In the genomic region with DNA sequence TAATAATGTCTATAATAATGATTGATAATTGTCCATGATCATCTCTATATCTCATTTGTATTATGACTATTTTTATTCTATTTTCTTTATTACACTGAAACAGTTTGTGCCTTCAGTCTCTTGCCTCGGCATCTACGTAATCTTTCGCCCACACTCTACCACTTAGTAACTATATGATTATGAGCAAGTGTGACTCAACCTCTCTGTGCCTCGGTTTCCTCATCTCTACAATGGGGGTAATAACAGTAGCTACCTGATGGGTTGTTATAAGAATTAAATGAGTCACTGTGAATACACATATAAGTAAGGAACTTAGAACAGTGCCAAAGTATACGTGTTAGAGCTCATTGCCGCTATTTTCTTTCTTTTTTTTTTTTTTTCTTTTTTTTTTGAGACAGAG, we compare ENCODE assay signal across 15 cellular contexts. TPM values are rescaled to one million over a fixed set of nuclear protein-coding genes. Genes with fewer than 3 reads are reported as not detected.
DNase-seq lines count a peak whose midpoint lies in the region; ATAC-seq and TF ChIP-seq lines count a peak whose summit lies in the region.
"Had no signal": no experiment of that assay in that cellular context is flagged by ENCODE, and none has a peak within 500 bp of the region (broad histone marks: within the 10 kb centered on the region; RNA-seq: fewer than 3 reads in every experiment).

No MANE protein-coding gene starts in this region.

- H3K9me3 ChIP-seq in CD4-positive, CD25-positive, alpha-beta regulatory T cell (ENCODE audit: control insufficient read depth in 2 of 2, low read length in 2 of 2), result no peaks in the 10 kb centered on the region
- no peaks in the 10 kb centered on the region for H3K9me3 ChIP-seq in esophagus muscularis mucosa
- H3K9me3 ChIP-seq: body of pancreas, gastroesophageal sphincter, HAP-1 had no signal

- TF ChIP-seq CTCF in esophagus muscularis mucosa (IDR thresholded peaks at IDR 0.05), result no peak

- peak overlapping the region; percentile 80 for H3K27ac ChIP-seq in CD4-positive, CD25-positive, alpha-beta regulatory T cell (ENCODE audit: insufficient read depth, low read length, poor library complexity, severe bottlenecking)
- H3K27ac ChIP-seq in esophagus muscularis mucosa (replicated peaks in 1 of 4), result peak overlapping the region in 1 of 4 donors; percentile 66

- no peak for TF ChIP-seq POLR2A in esophagus muscularis mucosa (IDR thresholded peaks at IDR 0.05; ENCODE audit: low read depth)

- peak overlapping the region; percentile 91 for H3K4me3 ChIP-seq in CD4-positive, CD25-positive, alpha-beta regulatory T cell (ENCODE audit: low read depth, low read length)
- H3K4me3 ChIP-seq in esophagus muscularis mucosa, result peak overlapping the region in 1 of 4 donors; percentile 41
- H3K4me3 ChIP-seq: body of pancreas, HAP-1 had no signal

- H3K4me1 ChIP-seq in CD4-positive, CD25-positive, alpha-beta regulatory T cell (ENCODE audit: control insufficient read depth, insufficient read depth, low read length, poor library complexity, severe bottlenecking), result peaks cover 37% of the 10 kb centered on the region
- H3K4me1 ChIP-seq in esophagus muscularis mucosa, result peaks cover 29 to 40% (median 34%) of the 10 kb centered on the region in 4 donors

- no peaks in the 10 kb centered on the region for H3K36me3 ChIP-seq in CD4-positive, CD25-positive, alpha-beta regulatory T cell (ENCODE audit: control insufficient read depth, insufficient read depth, low read length)
- no peaks in the 10 kb centered on the region for H3K36me3 ChIP-seq in esophagus muscularis mucosa
- H3K36me3 ChIP-seq: gastroesophageal sphincter, HAP-1 had no signal

- H3K27me3 Mint-ChIP-seq in CD4-positive, CD25-positive, alpha-beta regulatory T cell, result peaks cover 18% of the 10 kb centered on the region
- peaks cover 8% of the 10 kb centered on the region for H3K27me3 Mint-ChIP-seq in activated T-helper 1 cell treated with anti-CD3 and anti-CD28 coated beads, Interleukin-12 subunit alpha, Interleukin-12 subunit beta, Interleukin-2, Interleukin-4 antibody, amounts not matched to agents 30 ng/mL and 10 ng/mL and 1 ng/mL, durations not matched to agents 14 hours and 24 hours and 36 hours (ENCODE audit: insufficient read depth)
- peaks cover 0 to 2% (median 0%) of the 10 kb centered on the region in 5 donors for H3K27me3 Mint-ChIP-seq in naive thymus-derived CD8-positive, alpha-beta T cell

- no peaks in the 10 kb centered on the region for H3K36me3 Mint-ChIP-seq in CD4-positive, CD25-positive, alpha-beta regulatory T cell
- H3K36me3 Mint-ChIP-seq in activated T-helper 1 cell treated with anti-CD3 and anti-CD28 coated beads, Interleukin-12 subunit alpha, Interleukin-12 subunit beta, Interleukin-2, Interleukin-4 antibody, amounts not matched to agents 30 ng/mL and 10 ng/mL and 1 ng/mL, durations not matched to agents 14 hours and 24 hours and 36 hours (ENCODE audit: low read depth), result no peaks in the 10 kb centered on the region
- no peaks in the 10 kb centered on the region for H3K36me3 Mint-ChIP-seq in naive thymus-derived CD8-positive, alpha-beta T cell

- TF ChIP-seq EP300 in esophagus muscularis mucosa (IDR thresholded peaks at IDR 0.05), result no peak

- POLR2A ChIA-PET in naive thymus-derived CD8-positive, alpha-beta T cell (lab: Charles Lee), result interaction anchor here (0.6 to 7.1 kb wide), 6 partner anchors 12 to 185 kb away, joined by 3 to 83 read pairs (median 7); partner anchors contain the start of genes ACADVL, DLG4 and SLC16A13

- intact Hi-C loops in activated T-helper 1 cell treated with anti-CD3 and anti-CD28 coated beads, Interleukin-12 subunit alpha, Interleukin-12 subunit beta, Interleukin-2, Interleukin-4 antibody, amounts not matched to agents 30 ng/mL and 10 ng/mL and 1 ng/mL, durations not matched to agents 14 hours and 24 hours and 36 hours (cut with micrococcal nuclease), result loop anchor here (1.0 to 5.0 kb wide), 3 partner anchors 13 to 390 kb away; partner anchors contain the start of genes FGF11 and TMEM102
- intact Hi-C loops in esophagus muscularis mucosa (cut with DNase I), result no loop called here

- H3K4me1 Mint-ChIP-seq in CD4-positive, CD25-positive, alpha-beta regulatory T cell, result peaks cover 11 to 32% (median 20%) of the 10 kb centered on the region in 4 donors
- H3K4me1 Mint-ChIP-seq in activated T-helper 1 cell treated with anti-CD3 and anti-CD28 coated beads, Interleukin-12 subunit alpha, Interleukin-12 subunit beta, Interleukin-2, Interleukin-4 antibody, amounts not matched to agents 30 ng/mL and 10 ng/mL and 1 ng/mL, durations not matched to agents 14 hours and 24 hours and 36 hours (ENCODE audit: low read depth), result peaks cover 24% of the 10 kb centered on the region
- peaks cover 11 to 34% (median 27%) of the 10 kb centered on the region in 4 donors for H3K4me1 Mint-ChIP-seq in naive thymus-derived CD8-positive, alpha-beta T cell

- DNase-seq in activated CD4-positive, CD25-positive, alpha-beta regulatory T cell treated with anti-CD3 and anti-CD28 coated beads, Interleukin-2, amount 50 U/mL, for 72 hours, result no peak
- no peak for DNase-seq in CD4-positive, CD25-positive, alpha-beta regulatory T cell
- no peak for DNase-seq in activated T-helper 1 cell treated with anti-CD3 and anti-CD28 coated beads, Interleukin-12 subunit alpha, Interleukin-12 subunit beta, Interleukin-2, Interleukin-4 antibody, amounts not matched to agents 30 ng/mL and 10 ng/mL and 1 ng/mL, durations not matched to agents 14 hours and 24 hours and 36 hours (ENCODE audit: low spot score)
- no peak for DNase-seq in naive thymus-derived CD8-positive, alpha-beta T cell
- DNase-seq in esophagus muscularis mucosa (ENCODE audit: extremely low spot score) (no peak), NCI-H748 treated with DMSO at 0.1 percent for 48 hours (lab: John Stamatoyannopoulos, UW) (no peak)
- DNase-seq: 8988T, GDM1, NCI-H2107 had no signal

- 86% methylated on average over 6 of the region's 6 CpGs for WGBS in esophagus muscularis mucosa

- peak; percentile 91 to 94 for ATAC-seq in activated CD4-positive, CD25-positive, alpha-beta regulatory T cell treated with anti-CD3 and anti-CD28 coated beads, Interleukin-2, amount 50 U/mL, for 24 hours
- no peak for ATAC-seq in CD4-positive, CD25-positive, alpha-beta regulatory T cell (ENCODE audit: low read depth in 2 of 2)
- no peak for ATAC-seq in naive thymus-derived CD8-positive, alpha-beta T cell
- no peak for ATAC-seq in GM21515 (IDR thresholded peaks at IDR 0.05; ENCODE audit: unreplicated experiment)
- ATAC-seq: body of pancreas, gastroesophageal sphincter, Right ventricle myocardium inferior had no signal

- H3K27ac Mint-ChIP-seq in CD4-positive, CD25-positive, alpha-beta regulatory T cell, result peak overlapping the region in 2 of 3 donors; percentile 91 to 93
- H3K27ac Mint-ChIP-seq in activated T-helper 1 cell treated with anti-CD3 and anti-CD28 coated beads, Interleukin-12 subunit alpha, Interleukin-12 subunit beta, Interleukin-2, Interleukin-4 antibody, amounts not matched to agents 30 ng/mL and 10 ng/mL and 1 ng/mL, durations not matched to agents 14 hours and 24 hours and 36 hours, result no peak overlapping the region
- peak overlapping the region in 6 of 10 donors; percentile 5 to 94 (median 92) for H3K27ac Mint-ChIP-seq in naive thymus-derived CD8-positive, alpha-beta T cell

- peak overlapping the region; percentile 55 to 93 (median 77) for H3K4me3 Mint-ChIP-seq in CD4-positive, CD25-positive, alpha-beta regulatory T cell
- H3K4me3 Mint-ChIP-seq in activated T-helper 1 cell treated with anti-CD3 and anti-CD28 coated beads, Interleukin-12 subunit alpha, Interleukin-12 subunit beta, Interleukin-2, Interleukin-4 antibody, amounts not matched to agents 30 ng/mL and 10 ng/mL and 1 ng/mL, durations not matched to agents 14 hours and 24 hours and 36 hours, result peak overlapping the region; percentile 39
- peak overlapping the region in 7 of 10 donors; percentile 27 to 91 (median 61) for H3K4me3 Mint-ChIP-seq in naive thymus-derived CD8-positive, alpha-beta T cell

- no peaks in the 10 kb centered on the region for H3K27me3 ChIP-seq in CD4-positive, CD25-positive, alpha-beta regulatory T cell (ENCODE audit: control insufficient read depth, insufficient read depth, low read length)
- peaks cover 0 to 30% (median 21%) of the 10 kb centered on the region in 4 donors for H3K27me3 ChIP-seq in esophagus muscularis mucosa

- no peaks in the 10 kb centered on the region for H3K9me3 Mint-ChIP-seq in CD4-positive, CD25-positive, alpha-beta regulatory T cell
- no peaks in the 10 kb centered on the region for H3K9me3 Mint-ChIP-seq in activated T-helper 1 cell treated with anti-CD3 and anti-CD28 coated beads, Interleukin-12 subunit alpha, Interleukin-12 subunit beta, Interleukin-2, Interleukin-4 antibody, amounts not matched to agents 30 ng/mL and 10 ng/mL and 1 ng/mL, durations not matched to agents 14 hours and 24 hours and 36 hours
- H3K9me3 Mint-ChIP-seq in naive thymus-derived CD8-positive, alpha-beta T cell, result no peaks in the 10 kb centered on the region

RNA-seq across cellular contexts. Expression of gene SLC16A11, which starts 3.7 kb away (rescaled TPM):
- total RNA-seq in CD4-positive, CD25-positive, alpha-beta regulatory T cell, result 0.39 TPM
- 1 to 10 TPM in 1 of 4 donors, under 1 TPM in 2, not detected in 1; 0.30 to 1.2 (median 0.67) TPM for polyA plus RNA-seq in CD4-positive, CD25-positive, alpha-beta regulatory T cell
- 0.34 and 0.47 TPM in 2 replicates for total RNA-seq in activated T-helper 1 cell treated with anti-CD3 and anti-CD28 coated beads, Interleukin-12 subunit alpha, Interleukin-12 subunit beta, Interleukin-2, Interleukin-4 antibody, amounts not matched to agents 30 ng/mL and 10 ng/mL and 1 ng/mL, durations not matched to agents 14 hours and 24 hours and 36 hours
- 1 to 10 TPM; 2.8 to 3.5 TPM for total RNA-seq in naive thymus-derived CD8-positive, alpha-beta T cell
- polyA plus RNA-seq in naive thymus-derived CD8-positive, alpha-beta T cell, result 1 to 10 TPM; 2.0 to 2.2 (median 2.0) TPM
- under 1 TPM in 3 of 4 donors, not detected in 1; 0.17 to 0.99 (median 0.26) TPM for total RNA-seq in esophagus muscularis mucosa

RNA-seq across cellular contexts. Expression of gene SLC16A13, which starts 11.8 kb away (rescaled TPM):
- total RNA-seq in CD4-positive, CD25-positive, alpha-beta regulatory T cell, result 3.8 TPM
- polyA plus RNA-seq in CD4-positive, CD25-positive, alpha-beta regulatory T cell, result 1 to 10 TPM; 1.1 to 1.9 (median 1.5) TPM
- total RNA-seq in activated T-helper 1 cell treated with anti-CD3 and anti-CD28 coated beads, Interleukin-12 subunit alpha, Interleukin-12 subunit beta, Interleukin-2, Interleukin-4 antibody, amounts not matched to agents 30 ng/mL and 10 ng/mL and 1 ng/mL, durations not matched to agents 14 hours and 24 hours and 36 hours, result 14.3 and 14.8 TPM in 2 replicates
- total RNA-seq in naive thymus-derived CD8-positive, alpha-beta T cell, result 10 to 100 TPM; 11.5 to 14.7 TPM
- 1 to 10 TPM in 1 of 3 donors, under 1 TPM in 2; 0.93 to 1.2 (median 0.97) TPM for polyA plus RNA-seq in naive thymus-derived CD8-positive, alpha-beta T cell
- total RNA-seq in esophagus muscularis mucosa, result 1 to 10 TPM in 1 of 4 donors, under 1 TPM in 3; 0.19 to 1.2 (median 0.65) TPM

RNA-seq across cellular contexts. Expression of gene BCL6B, which starts 24.7 kb away (rescaled TPM):
- 0.42 TPM for total RNA-seq in CD4-positive, CD25-positive, alpha-beta regulatory T cell
- polyA plus RNA-seq in CD4-positive, CD25-positive, alpha-beta regulatory T cell, result not detected
- total RNA-seq in activated T-helper 1 cell treated with anti-CD3 and anti-CD28 coated beads, Interleukin-12 subunit alpha, Interleukin-12 subunit beta, Interleukin-2, Interleukin-4 antibody, amounts not matched to agents 30 ng/mL and 10 ng/mL and 1 ng/mL, durations not matched to agents 14 hours and 24 hours and 36 hours, result 1.5 and 2.5 TPM in 2 replicates
- not detected for total RNA-seq in naive thymus-derived CD8-positive, alpha-beta T cell
- not detected for polyA plus RNA-seq in naive thymus-derived CD8-positive, alpha-beta T cell
- 1 to 10 TPM in 3 of 4 donors, under 1 TPM in 1; 0.83 to 5.0 (median 3.2) TPM for total RNA-seq in esophagus muscularis mucosa

RNA-seq across cellular contexts. Expression of gene CLEC10A, which starts 32.5 kb away (rescaled TPM):
- total RNA-seq in CD4-positive, CD25-positive, alpha-beta regulatory T cell, result not detected
- not detected for polyA plus RNA-seq in CD4-positive, CD25-positive, alpha-beta regulatory T cell
- total RNA-seq in activated T-helper 1 cell treated with anti-CD3 and anti-CD28 coated beads, Interleukin-12 subunit alpha, Interleukin-12 subunit beta, Interleukin-2, Interleukin-4 antibody, amounts not matched to agents 30 ng/mL and 10 ng/mL and 1 ng/mL, durations not matched to agents 14 hours and 24 hours and 36 hours, result not detected in 2 replicates
- under 1 TPM; 0.49 to 0.93 TPM for total RNA-seq in naive thymus-derived CD8-positive, alpha-beta T cell
- under 1 TPM in 1 of 3 donors, not detected in 2; 0.13 TPM for polyA plus RNA-seq in naive thymus-derived CD8-positive, alpha-beta T cell
- 10 to 100 TPM in 3 of 4 donors, 1 to 10 TPM in 1; 3.0 to 14.0 (median 13.1) TPM for total RNA-seq in esophagus muscularis mucosa

RNA-seq across cellular contexts. Expression of gene RNASEK, which starts 35.1 kb away (rescaled TPM):
- total RNA-seq in CD4-positive, CD25-positive, alpha-beta regulatory T cell, result 128 TPM
- polyA plus RNA-seq in CD4-positive, CD25-positive, alpha-beta regulatory T cell, result 100 to 1,000 TPM; 556 to 649 (median 611) TPM
- total RNA-seq in activated T-helper 1 cell treated with anti-CD3 and anti-CD28 coated beads, Interleukin-12 subunit alpha, Interleukin-12 subunit beta, Interleukin-2, Interleukin-4 antibody, amounts not matched to agents 30 ng/mL and 10 ng/mL and 1 ng/mL, durations not matched to agents 14 hours and 24 hours and 36 hours, result 140 and 144 TPM in 2 replicates
- 100 to 1,000 TPM; 117 to 120 TPM for total RNA-seq in naive thymus-derived CD8-positive, alpha-beta T cell
- 100 to 1,000 TPM; 477 to 597 (median 559) TPM for polyA plus RNA-seq in naive thymus-derived CD8-positive, alpha-beta T cell
- total RNA-seq in esophagus muscularis mucosa, result 100 to 1,000 TPM in 3 of 4 donors, 10 to 100 TPM in 1; 84.7 to 204 (median 172) TPM

Comparison
In these comparisons a context has a peak if more than half of its experiments do, and no peak if none do; other contexts are left out.
1. ATAC-seq: peak in activated CD4-positive, CD25-positive, alpha-beta regulatory T cell treated with anti-CD3 and anti-CD28 coated beads, Interleukin-2, amount 50 U/mL, for 24 hours (2 of 2); none in CD4-positive, CD25-positive, alpha-beta regulatory T cell (0 of 2), naive thymus-derived CD8-positive, alpha-beta T cell (0 of 2) and GM21515 (single experiment).
2. Peak in every context shown above with its lines, with median percentiles within 50 percentile points of each other: H3K4me3 Mint-ChIP-seq.